In the genomic region with DNA sequence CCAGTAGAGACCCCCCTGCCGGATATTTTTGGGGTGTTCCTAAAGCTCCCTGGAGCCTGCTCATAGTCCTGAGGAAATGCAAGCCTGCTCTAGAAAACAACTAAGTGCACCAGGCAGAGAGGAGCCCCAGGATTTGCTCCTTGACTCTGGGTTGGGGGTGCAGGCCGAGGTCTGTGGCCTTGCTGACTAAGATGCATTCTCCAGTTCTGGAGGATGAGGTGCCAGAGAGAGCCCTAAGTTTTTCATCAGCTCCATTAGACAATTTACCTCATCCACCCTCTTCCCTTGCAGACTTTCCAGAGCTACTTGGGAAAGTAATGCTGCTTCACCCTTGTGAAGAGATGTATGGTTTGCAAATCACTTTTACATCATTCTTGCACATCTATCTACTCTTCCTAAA, we compare ENCODE assay signal across 17 cellular contexts. TPM values are rescaled to one million over a fixed set of nuclear protein-coding genes. Genes with fewer than 3 reads are reported as not detected.
DNase-seq lines count a peak whose midpoint lies in the region; ATAC-seq, FAIRE-seq and TF ChIP-seq lines count a peak whose summit lies in the region.
"Had no signal": no experiment of that assay in that cellular context is flagged by ENCODE, and none has a peak within 500 bp of the region (broad histone marks: within the 10 kb centered on the region; RNA-seq: fewer than 3 reads in every experiment).

No MANE protein-coding gene starts in this region.

- H2AFZ ChIP-seq in HepG2 (ENCODE audit: low read length) = no peak overlapping the region

- peak overlapping the region; percentile 55 for H3K4me2 ChIP-seq in HepG2 (ENCODE audit: low read depth, low read length)

- no peak for FAIRE-seq in HepG2 (lab: Jason Lieb, UNC)
- FAIRE-seq: GM12878 had no signal

- no peaks in the 10 kb centered on the region for H4K20me1 ChIP-seq in HepG2 (ENCODE audit: insufficient read depth, low read length)

- peaks cover 2% of the 10 kb centered on the region for H3K36me3 Mint-ChIP-seq in mesothelial cell of epicardium
- H3K36me3 Mint-ChIP-seq in CD8-positive, alpha-beta memory T cell = peaks cover 0 to 5% (median 0%) of the 10 kb centered on the region in 3 donors

- no peak overlapping the region for H3K4me3 Mint-ChIP-seq in mesothelial cell of epicardium
- no peak overlapping the region for H3K4me3 Mint-ChIP-seq in CD8-positive, alpha-beta memory T cell
- H3K4me3 Mint-ChIP-seq: neural crest cell had no signal

- DNase-seq in HepG2 (ENCODE audit: low spot score) = no peak
- DNase-seq in right lobe of liver = no peak
- peak; percentile 61 for DNase-seq in amniotic epithelial cell (ENCODE audit: low read depth)
- DNase-seq in mesothelial cell of epicardium (ENCODE audit: low spot score in 2 of 2, unreplicated experiment in 2 of 2) = no peak
- no peak for DNase-seq in CD8-positive, alpha-beta memory T cell
- DNase-seq in posterior vena cava (ENCODE audit: low spot score) = no peak
- DNase-seq: activated CD4-positive, alpha-beta T cell treated with anti-CD3 and anti-CD28 coated beads for 1 hour; DMS153; GF-D8; NCI-H1694; stimulated activated naive CD8-positive, alpha-beta T cell treated with anti-CD3 and anti-CD28 coated beads, Interleukin-15, Interleukin-2, amounts not matched to agents 100 U/mL and 50 U/mL, for 24 hours had no signal

- peaks cover 36% of the 10 kb centered on the region for H3K4me1 Mint-ChIP-seq in mesothelial cell of epicardium
- peaks cover 0 to 3% (median 3%) of the 10 kb centered on the region in 3 donors for H3K4me1 Mint-ChIP-seq in CD8-positive, alpha-beta memory T cell

- no TSS peak for BruUV-seq in HepG2 (replicated peaks; lab: Mats Ljungman, UMichigan)

- ATAC-seq in HepG2 (no peak), right lobe of liver (no peak), GM19324 (IDR thresholded peaks at IDR 0.05; ENCODE audit: low FRiP score, unreplicated experiment) (no peak), HG02571 (IDR thresholded peaks at IDR 0.05; ENCODE audit: unreplicated experiment) (no peak)
- ATAC-seq: GM12878; stimulated activated naive CD8-positive, alpha-beta T cell treated with anti-CD3 and anti-CD28 coated beads, Interleukin-15, Interleukin-2, amounts not matched to agents 100 U/mL and 50 U/mL, for 24 hours had no signal

- TF ChIP-seq POLR2A in HepG2 (IDR thresholded peaks at IDR 0.05; ENCODE audit: insufficient read depth in 1 of 2, low read depth in 2 of 2, low read length in 2 of 2) = no peak
- no peak for TF ChIP-seq POLR2A in right lobe of liver (IDR thresholded peaks at IDR 0.05)

- H3K9me3 ChIP-seq in HepG2 (ENCODE audit: low read length) (no peaks in the 10 kb centered on the region), right lobe of liver (no peaks in the 10 kb centered on the region)
- H3K9me3 ChIP-seq in CD8-positive, alpha-beta memory T cell (ENCODE audit: low read length) = no peaks in the 10 kb centered on the region
- H3K9me3 ChIP-seq: esophagus muscularis mucosa had no signal

- in situ Hi-C loops in HepG2 (cut with HindIII; ENCODE audit: extremely low pct_ligation_motif_present, low pct_unique_long_range_greater_than_20kb) = loop anchor here (25.0 kb wide), 1 partner anchor 188 kb away; no protein-coding TSS in a partner anchor

- CTCF ChIA-PET in HepG2 (lab: Yijun Ruan, JAX; ENCODE audit: low intra/inter-chr PET ratio, low total read pairs) = no interaction called here
- CTCF ChIA-PET in CD8-positive, alpha-beta memory T cell (lab: Charles Lee) = no interaction called here

- H3K27me3 ChIP-seq in HepG2 (ENCODE audit: control insufficient read depth in 1 of 2, insufficient read depth in 2 of 2, low read length in 2 of 2) (no peaks in the 10 kb centered on the region), right lobe of liver (no peaks in the 10 kb centered on the region)
- no peaks in the 10 kb centered on the region for H3K27me3 ChIP-seq in CD8-positive, alpha-beta memory T cell (ENCODE audit: insufficient read depth, low read length, poor library complexity, severe bottlenecking)
- H3K27me3 ChIP-seq: esophagus muscularis mucosa had no signal

- peaks cover 8% of the 10 kb centered on the region for H3K79me2 ChIP-seq in HepG2 (ENCODE audit: insufficient read depth, low read length)

- peak overlapping the region; percentile 79 for H3K27ac Mint-ChIP-seq in mesothelial cell of epicardium
- H3K27ac Mint-ChIP-seq in CD8-positive, alpha-beta memory T cell = no peak overlapping the region

- no peak overlapping the region for H3K4me3 ChIP-seq in HepG2 (replicated peaks in 1 of 3; ENCODE audit: insufficient read depth in 1 of 3, low read depth in 2 of 3, low read length in 3 of 3)
- H3K4me3 ChIP-seq in right lobe of liver = no peak overlapping the region
- H3K4me3 ChIP-seq in CD8-positive, alpha-beta memory T cell (ENCODE audit: low read length) = no peak overlapping the region
- H3K4me3 ChIP-seq: esophagus muscularis mucosa, GM12878, SK-N-MC had no signal

- WGBS in HepG2 (ENCODE audit: low lambda C conversion rate) = 77% methylated on average over 2 of the region's 2 CpGs
- 100% methylated on average over 1 of the region's 2 CpGs for WGBS in right lobe of liver (ENCODE audit: insufficient coverage, low coverage, low lambda C conversion rate, missing lambda C conversion rate)

- TF ChIP-seq RAD21 in HepG2 (CRISPR knock-in tag; IDR thresholded peaks at IDR 0.05) = no peak

- H3K9ac ChIP-seq in HepG2 (ENCODE audit: insufficient read depth, low read depth, low read length) = no peak overlapping the region

- H3K27ac ChIP-seq in HepG2 (ENCODE audit: extremely low read length, insufficient read depth, low read length) = peak overlapping the region; percentile 6
- H3K27ac ChIP-seq in right lobe of liver = no peak overlapping the region
- no peak overlapping the region for H3K27ac ChIP-seq in CD8-positive, alpha-beta memory T cell (ENCODE audit: low read depth, low read length)
- H3K27ac ChIP-seq: SK-N-MC had no signal

- TF ChIP-seq CTCF in HepG2 (CRISPR knock-in tag; IDR thresholded peaks at IDR 0.05) = no peak
- TF ChIP-seq CTCF in right lobe of liver (IDR thresholded peaks at IDR 0.05) = no peak
- TF ChIP-seq CTCF in mesothelial cell of epicardium (IDR thresholded peaks at IDR 0.05; ENCODE audit: unreplicated experiment) = no peak

- POLR2A ChIA-PET in HepG2 (lab: Yijun Ruan, JAX) = interaction anchor here (0.7 to 3.8 kb wide), 4 partner anchors 9 to 282 kb away, joined by 3 to 41 read pairs (median 10); a partner anchor contains a TSS
- POLR2A ChIA-PET in CD8-positive, alpha-beta memory T cell (lab: Charles Lee) = no interaction called here

- H3K4me1 ChIP-seq in HepG2 (ENCODE audit: insufficient read depth, low read length) = peaks cover 47% of the 10 kb centered on the region
- peaks cover 0 to 12% (median 6%) of the 10 kb centered on the region in 4 donors for H3K4me1 ChIP-seq in right lobe of liver
- no peaks in the 10 kb centered on the region for H3K4me1 ChIP-seq in CD8-positive, alpha-beta memory T cell (ENCODE audit: insufficient read depth, low read length)

- intact Hi-C loops in HepG2 (cut with micrococcal nuclease; ENCODE audit: unreplicated experiment) (loop anchor here (10.0 kb wide), 1 partner anchor 286 kb away; a partner anchor contains a TSS), right lobe of liver (cut with DNase I) (loop anchor here in 1 of 2 donors (10.0 kb wide), 1 partner anchor 46 kb away; no protein-coding TSS in a partner anchor), posterior vena cava (cut with DNase I) (no loop called here)

- H3K9me3 Mint-ChIP-seq in mesothelial cell of epicardium = no peaks in the 10 kb centered on the region
- H3K9me3 Mint-ChIP-seq in CD8-positive, alpha-beta memory T cell = no peaks in the 10 kb centered on the region
- H3K9me3 Mint-ChIP-seq: neural crest cell had no signal

- H3K27me3 Mint-ChIP-seq in mesothelial cell of epicardium (ENCODE audit: low read depth) = no peaks in the 10 kb centered on the region
- H3K27me3 Mint-ChIP-seq in CD8-positive, alpha-beta memory T cell = peaks cover 0 to 4% of the 10 kb centered on the region in 2 donors

- TF ChIP-seq EP300 in HepG2 (IDR thresholded peaks at IDR 0.05; ENCODE audit: low read depth in 2 of 2, low read length in 2 of 2) (no peak), HepG2 (CRISPR knock-in tag; IDR thresholded peaks at IDR 0.05; ENCODE audit: borderline replicate concordance) (no peak)

- H3K36me3 ChIP-seq in HepG2 (replicated peaks in 1 of 2; ENCODE audit: control insufficient read depth in 1 of 2, insufficient read depth in 2 of 2, low read length in 2 of 2) (no peaks in the 10 kb centered on the region; a peak in 1 of 5 replicates), right lobe of liver (no peaks in the 10 kb centered on the region)
- H3K36me3 ChIP-seq in CD8-positive, alpha-beta memory T cell (ENCODE audit: insufficient read depth, low read length) = no peaks in the 10 kb centered on the region
- H3K36me3 ChIP-seq: esophagus muscularis mucosa had no signal

RNA-seq across cellular contexts. Expression of a gene that starts 9.1 kb away (rescaled TPM):
- total RNA-seq in HepG2 (2016; rRNA removed; fragmentation: Illumina TruSeq; extraction: Trizol) (7.3 and 7.7 TPM in 2 replicates), right lobe of liver (1 to 10 TPM; 1.6 to 8.0 (median 3.1) TPM), mesothelial cell of epicardium (14.8 to 17.3 TPM (median 17.3 TPM) in 3 replicates), posterior vena cava (1 to 10 TPM; 5.4 to 6.6 TPM)
- total RNA-seq in HepG2 (2016; cell fraction: cytosol; rRNA removed; fragmentation: Illumina TruSeq; extraction: Trizol; ENCODE audit: low read depth) = 0.51 and 1.2 TPM in 2 replicates
- 6.6 and 6.9 TPM in 2 replicates for total RNA-seq in HepG2 (2016; cell fraction: insoluble cytoplasmic fraction; rRNA removed; fragmentation: Illumina TruSeq; extraction: Trizol)
- 2.6 and 3.1 TPM in 2 replicates for total RNA-seq in HepG2 (2016; cell fraction: membrane; rRNA removed; fragmentation: Illumina TruSeq; extraction: Trizol)
- 5.0 and 5.2 TPM in 2 replicates for total RNA-seq in HepG2 (2016; cell fraction: nucleus; rRNA removed; fragmentation: Illumina TruSeq; extraction: Trizol)
- polyA plus RNA-seq in HepG2 (2011; rRNA removed) = 6.4 and 6.7 TPM in 2 replicates
- 4.2 and 5.5 TPM in 2 replicates for polyA plus RNA-seq in HepG2 (2011; cell fraction: cytosol; rRNA removed)
- 6.5 and 8.6 TPM in 2 replicates for polyA plus RNA-seq in HepG2 (2011; cell fraction: nucleus; rRNA removed)
- polyA plus RNA-seq in HepG2 (2012) = 5.2 and 6.2 TPM in 2 replicates
- polyA plus RNA-seq in HepG2 (2016; cell fraction: cytosol; fragmentation: Illumina TruSeq; extraction: Trizol; ENCODE audit: low read depth) = 0.33 and 0.35 TPM in 2 replicates
- polyA plus RNA-seq in HepG2 (2016; cell fraction: insoluble cytoplasmic fraction; fragmentation: Illumina TruSeq; extraction: Trizol; ENCODE audit: low read depth) = 5.0 and 5.6 TPM in 2 replicates
- 1.1 TPM in 2 replicates for polyA plus RNA-seq in HepG2 (2016; cell fraction: membrane; fragmentation: Illumina TruSeq; extraction: Trizol; ENCODE audit: low read depth)
- 7.7 and 10.7 TPM in 2 replicates for polyA plus RNA-seq in HepG2 (2016; cell fraction: nucleus; fragmentation: Illumina TruSeq; extraction: Trizol; ENCODE audit: insufficient read depth, low read depth)
- 6.3 and 18.3 TPM in 2 replicates for polyA minus RNA-seq in HepG2 (2011; rRNA and poly(A)+ RNA removed; ENCODE audit: low replicate concordance)
- polyA minus RNA-seq in HepG2 (2011; cell fraction: cytosol; rRNA and poly(A)+ RNA removed) = 3.2 and 3.9 TPM in 2 replicates
- polyA minus RNA-seq in HepG2 (2011; cell fraction: nucleus; rRNA and poly(A)+ RNA removed) = 6.3 and 7.5 TPM in 2 replicates
- 1 to 10 TPM; 2.0 to 2.3 TPM for total RNA-seq in CD8-positive, alpha-beta memory T cell
- 1.8 TPM for polyA plus RNA-seq in CD8-positive, alpha-beta memory T cell

RNA-seq across cellular contexts. Expression of a gene that starts 38.0 kb away (rescaled TPM):
- 0.24 and 0.75 TPM in 2 replicates for total RNA-seq in HepG2 (2016; rRNA removed; fragmentation: Illumina TruSeq; extraction: Trizol)
- total RNA-seq in HepG2 (2016; cell fraction: cytosol; rRNA removed; fragmentation: Illumina TruSeq; extraction: Trizol; ENCODE audit: low read depth) = 0.20 and 0.88 TPM in 2 replicates
- total RNA-seq in HepG2 (2016; cell fraction: insoluble cytoplasmic fraction; rRNA removed; fragmentation: Illumina TruSeq; extraction: Trizol) = 0.10 and 0.67 TPM in 2 replicates
- total RNA-seq in HepG2 (2016; cell fraction: membrane; rRNA removed; fragmentation: Illumina TruSeq; extraction: Trizol) = 0.19 and 0.28 TPM in 2 replicates
- total RNA-seq in HepG2 (2016; cell fraction: nucleus; rRNA removed; fragmentation: Illumina TruSeq; extraction: Trizol) = 1.3 and 1.6 TPM in 2 replicates
- polyA plus RNA-seq in HepG2 (2011; rRNA removed) = 0.81 and 1.1 TPM in 2 replicates
- 0.18 and 0.21 TPM in 2 replicates for polyA plus RNA-seq in HepG2 (2011; cell fraction: cytosol; rRNA removed)
- 3.8 TPM in 2 replicates for polyA plus RNA-seq in HepG2 (2011; cell fraction: nucleus; rRNA removed)
- 1.7 and 3.2 TPM in 2 replicates for polyA plus RNA-seq in HepG2 (2012)
- 0.03 TPM in 1 of 2 replicates, not detected in the other for polyA plus RNA-seq in HepG2 (2016; cell fraction: cytosol; fragmentation: Illumina TruSeq; extraction: Trizol; ENCODE audit: low read depth)
- 0.27 and 0.43 TPM in 2 replicates for polyA plus RNA-seq in HepG2 (2016; cell fraction: insoluble cytoplasmic fraction; fragmentation: Illumina TruSeq; extraction: Trizol; ENCODE audit: low read depth)
- 0.03 and 0.10 TPM in 2 replicates for polyA plus RNA-seq in HepG2 (2016; cell fraction: membrane; fragmentation: Illumina TruSeq; extraction: Trizol; ENCODE audit: low read depth)
- polyA plus RNA-seq in HepG2 (2016; cell fraction: nucleus; fragmentation: Illumina TruSeq; extraction: Trizol; ENCODE audit: insufficient read depth, low read depth) = 2.3 and 2.8 TPM in 2 replicates
- 0.63 and 2.7 TPM in 2 replicates for polyA minus RNA-seq in HepG2 (2011; rRNA and poly(A)+ RNA removed; ENCODE audit: low replicate concordance)
- polyA minus RNA-seq in HepG2 (2011; cell fraction: cytosol; rRNA and poly(A)+ RNA removed) = 0.70 TPM in 1 of 2 replicates, not detected in the other
- 2.7 and 3.9 TPM in 2 replicates for polyA minus RNA-seq in HepG2 (2011; cell fraction: nucleus; rRNA and poly(A)+ RNA removed)
- 10 to 100 TPM; 15.9 to 65.4 (median 38.6) TPM for total RNA-seq in right lobe of liver
- 37.5 to 39.1 TPM (median 38.9 TPM) in 3 replicates for total RNA-seq in mesothelial cell of epicardium
- 1 to 10 TPM; 1.1 to 1.6 TPM for total RNA-seq in CD8-positive, alpha-beta memory T cell
- polyA plus RNA-seq in CD8-positive, alpha-beta memory T cell = 0.36 TPM
- total RNA-seq in posterior vena cava = under 1 TPM in 1 of 2 donors, not detected in 1; 0.29 TPM

Comparison
In these comparisons a context has a peak if more than half of its experiments do, and no peak if none do; other contexts are left out.
1. RNA of a gene that starts 38.0 kb away (total RNA-seq): 15.9 to 65.4 TPM in right lobe of liver and 37.5 to 39.1 TPM in mesothelial cell of epicardium; 1.1 to 1.6 TPM in CD8-positive, alpha-beta memory T cell, 0.10 to 1.6 TPM in HepG2 and 0.29 TPM in posterior vena cava; every median in the first group is over 4 times any median in the second.